Comparison of ENCODE assay signal across 12 cellular contexts in the genomic region with DNA sequence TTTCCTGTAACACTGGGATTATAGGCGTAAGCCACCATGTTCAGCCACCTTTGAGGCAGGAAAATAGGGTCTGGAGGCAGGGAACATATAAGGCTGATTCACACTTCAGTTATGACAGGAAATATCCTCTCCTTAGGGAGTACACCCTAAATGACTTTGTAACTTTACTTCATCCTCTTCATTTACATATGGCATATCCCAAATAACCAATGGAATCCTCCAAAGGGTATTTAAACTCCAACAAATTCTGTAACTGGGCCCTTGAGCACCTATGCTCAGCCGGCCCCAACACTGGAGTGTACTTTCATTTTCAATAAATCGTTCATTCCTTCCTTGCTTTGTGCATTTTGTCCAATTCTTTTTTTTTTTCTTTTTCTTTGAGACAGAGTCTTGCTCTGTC. TPM values are rescaled to one million over a fixed set of nuclear protein-coding genes. Genes with fewer than 3 reads are reported as not detected.
DNase-seq lines count a peak whose midpoint lies in the region; ATAC-seq, FAIRE-seq and TF ChIP-seq lines count a peak whose summit lies in the region.
"Had no signal": no experiment of that assay in that cellular context is flagged by ENCODE, and none has a peak within 500 bp of the region (broad histone marks: within the 10 kb centered on the region; RNA-seq: fewer than 3 reads in every experiment).

No MANE protein-coding gene starts in this region.

- WGBS in HepG2 (ENCODE audit: low lambda C conversion rate): 34% methylated on average over 3 of the region's 3 CpGs
- WGBS in right lobe of liver (ENCODE audit: insufficient coverage, low coverage, low lambda C conversion rate, missing lambda C conversion rate): 73% methylated on average over 2 of the region's 3 CpGs

- H3K4me1 Mint-ChIP-seq in glutamatergic neuron (ENCODE audit: low read depth, unreplicated experiment): peaks cover 19% of the 10 kb centered on the region

- no peaks in the 10 kb centered on the region for H3K36me3 Mint-ChIP-seq in glutamatergic neuron (ENCODE audit: unreplicated experiment)

- peaks cover 27% of the 10 kb centered on the region for H3K4me1 ChIP-seq in HepG2 (ENCODE audit: insufficient read depth, low read length)
- H3K4me1 ChIP-seq in right lobe of liver: peaks cover 0 to 16% (median 1%) of the 10 kb centered on the region in 4 donors
- peaks cover 12% of the 10 kb centered on the region for H3K4me1 ChIP-seq in Panc1 (ENCODE audit: control insufficient read depth, insufficient read depth, low read length)
- peaks cover 0 to 8% of the 10 kb centered on the region in 2 donors for H3K4me1 ChIP-seq in uterus

- no peak overlapping the region for H2AFZ ChIP-seq in HepG2 (ENCODE audit: low read length)

- FAIRE-seq in HepG2 (lab: Jason Lieb, UNC): no peak
- FAIRE-seq: D721Med had no signal

- TF ChIP-seq POLR2A in HepG2 (IDR thresholded peaks at IDR 0.05; ENCODE audit: insufficient read depth in 1 of 2, low read depth in 2 of 2, low read length in 2 of 2): no peak
- no peak for TF ChIP-seq POLR2A in right lobe of liver (IDR thresholded peaks at IDR 0.05)
- TF ChIP-seq POLR2A in uterus (IDR thresholded peaks at IDR 0.05): no peak

- TF ChIP-seq RAD21 in HepG2 (CRISPR knock-in tag; IDR thresholded peaks at IDR 0.05): no peak

- BruUV-seq in HepG2 (replicated peaks; lab: Mats Ljungman, UMichigan): no TSS peak
- BruUV-seq in Panc1 (replicated peaks; lab: Mats Ljungman, UMichigan): no TSS peak

- POLR2A ChIA-PET in HepG2 (lab: Yijun Ruan, JAX) (interaction anchor here (1.5 to 2.7 kb wide), 3 partner anchors 10 to 113 kb away, joined by 3 to 56 read pairs (median 4); partner anchors contain the start of genes RELA and RNASEH2C), Panc1 (lab: Charles Lee) (interaction anchor here (1.2 kb wide), 1 partner anchor 149 kb away, joined by 3 read pairs; no protein-coding TSS in a partner anchor)

- no peak overlapping the region for H3K27ac Mint-ChIP-seq in glutamatergic neuron (ENCODE audit: unreplicated experiment)

- H3K27ac ChIP-seq in HepG2 (ENCODE audit: extremely low read length, insufficient read depth, low read length) (no peak overlapping the region), right lobe of liver (no peak overlapping the region), Panc1 (ENCODE audit: low read length) (0 out of 2 replicates have a peak overlapping the region, but pooled peaks have one; percentile 1), uterus (peak overlapping the region; percentile 94 to 98), substantia nigra (ENCODE audit: low read depth, low read length, poor library complexity, severe bottlenecking) (no peak overlapping the region)

- peaks cover 17% of the 10 kb centered on the region for H3K9me3 Mint-ChIP-seq in glutamatergic neuron (ENCODE audit: unreplicated experiment)

- H3K27me3 Mint-ChIP-seq in glutamatergic neuron (ENCODE audit: unreplicated experiment): peaks cover 7% of the 10 kb centered on the region

- H3K27me3 ChIP-seq in HepG2 (ENCODE audit: control insufficient read depth in 1 of 2, insufficient read depth in 2 of 2, low read length in 2 of 2): no peaks in the 10 kb centered on the region; a peak in 1 of 5 replicates
- no peaks in the 10 kb centered on the region for H3K27me3 ChIP-seq in right lobe of liver
- H3K27me3 ChIP-seq in Panc1 (ENCODE audit: control insufficient read depth, insufficient read depth, low read length): 0 out of 2 replicates have a peak, but pooled peaks cover 2% of the 10 kb centered on the region
- no peaks in the 10 kb centered on the region for H3K27me3 ChIP-seq in uterus
- H3K27me3 ChIP-seq: heart left ventricle had no signal

- H3K4me3 ChIP-seq in HepG2 (replicated peaks in 1 of 3; ENCODE audit: insufficient read depth in 1 of 3, low read depth in 2 of 3, low read length in 3 of 3) (no peak overlapping the region), right lobe of liver (no peak overlapping the region), Panc1 (ENCODE audit: low read depth in 2 of 2, low read length in 2 of 2) (0 out of 4 replicates have a peak overlapping the region, but pooled peaks of 1 of the 2 experiments have one; percentile 84), uterus (no peak overlapping the region)
- H3K4me3 ChIP-seq: mucosa of descending colon had no signal

- in situ Hi-C loops in HepG2 (cut with HindIII; ENCODE audit: extremely low pct_ligation_motif_present, low pct_unique_long_range_greater_than_20kb) (loop anchor here (10.0 kb wide), 2 partner anchors 104 to 274 kb away; no protein-coding TSS in a partner anchor), Panc1 (cut with HindIII; ENCODE audit: low pct_unique_long_range_greater_than_20kb, low sequenced_read_pairs) (no loop called here)

- no peak for TF ChIP-seq CTCF in HepG2 (CRISPR knock-in tag; IDR thresholded peaks at IDR 0.05)
- TF ChIP-seq CTCF in right lobe of liver (IDR thresholded peaks at IDR 0.05): no peak
- TF ChIP-seq CTCF in Panc1 (IDR thresholded peaks at IDR 0.05): no peak
- TF ChIP-seq CTCF in glutamatergic neuron (IDR thresholded peaks at IDR 0.05; ENCODE audit: partially characterized antibody, unreplicated experiment): no peak
- no peak for TF ChIP-seq CTCF in uterus (IDR thresholded peaks at IDR 0.05)

- H3K79me2 ChIP-seq in HepG2 (ENCODE audit: insufficient read depth, low read length): peaks cover 5% of the 10 kb centered on the region

- TF ChIP-seq EP300 in HepG2 (IDR thresholded peaks at IDR 0.05; ENCODE audit: low read depth in 2 of 2, low read length in 2 of 2) (no peak), HepG2 (CRISPR knock-in tag; IDR thresholded peaks at IDR 0.05; ENCODE audit: borderline replicate concordance) (no peak)

- CTCF ChIA-PET in HepG2 (lab: Yijun Ruan, JAX; ENCODE audit: low intra/inter-chr PET ratio, low total read pairs): interaction anchor here (1.2 to 2.9 kb wide), 2 partner anchors 108 to 150 kb away, joined by 3 to 40 read pairs; partner anchors contain the start of gene MUS81
- CTCF ChIA-PET in Panc1 (lab: Charles Lee): no interaction called here

- peak overlapping the region; percentile 25; the same call in 1 of the 2 replicates for H3K4me2 ChIP-seq in HepG2 (ENCODE audit: low read depth, low read length)

- intact Hi-C loops in HepG2 (cut with micrococcal nuclease; ENCODE audit: unreplicated experiment) (no loop called here), right lobe of liver (cut with DNase I) (loop anchor here (5.0 to 10.0 kb wide), 2 partner anchors 104 to 107 kb away; no protein-coding TSS in a partner anchor), Panc1 (cut with micrococcal nuclease; ENCODE audit: unreplicated experiment) (loop anchor here (5.0 kb wide), 1 partner anchor 107 kb away; no protein-coding TSS in a partner anchor), uterus (cut with DNase I; ENCODE audit: low total_unique reads) (loop anchor here (5.0 kb wide), 1 partner anchor 107 kb away; no protein-coding TSS in a partner anchor)

- H3K9me3 ChIP-seq in HepG2 (ENCODE audit: low read length) (no peaks in the 10 kb centered on the region), right lobe of liver (no peaks in the 10 kb centered on the region), Panc1 (ENCODE audit: control insufficient read depth, insufficient read depth, low read depth, low read length) (no peaks in the 10 kb centered on the region), uterus (no peaks in the 10 kb centered on the region)
- H3K9me3 ChIP-seq: heart left ventricle, mucosa of descending colon had no signal

- no peaks in the 10 kb centered on the region for H4K20me1 ChIP-seq in HepG2 (ENCODE audit: insufficient read depth, low read length)

- H3K9ac ChIP-seq in HepG2 (ENCODE audit: insufficient read depth, low read depth, low read length): no peak overlapping the region

- ATAC-seq in HepG2 (no peak), right lobe of liver (no peak), Panc1 (no peak), HG03095 (IDR thresholded peaks at IDR 0.05; ENCODE audit: unreplicated experiment) (no peak)

- DNase-seq in HepG2 (ENCODE audit: low spot score) (no peak), right lobe of liver (no peak), Panc1 (ENCODE audit: low read depth, low spot score) (no peak), glutamatergic neuron (no peak), uterus (no peak), substantia nigra (lab: John Stamatoyannopoulos, UW) (no peak), NCI-H748 (lab: John Stamatoyannopoulos, UW; ENCODE audit: unreplicated experiment) (no peak)
- DNase-seq: cortex of kidney had no signal

- peak overlapping the region; percentile 63 for H3K4me3 Mint-ChIP-seq in glutamatergic neuron (ENCODE audit: unreplicated experiment)

- H3K36me3 ChIP-seq in HepG2 (replicated peaks in 1 of 2; ENCODE audit: control insufficient read depth in 1 of 2, insufficient read depth in 2 of 2, low read length in 2 of 2) (peaks cover 10 to 23% of the 10 kb centered on the region in 2 experiments), right lobe of liver (peaks cover 2 to 21% (median 12%) of the 10 kb centered on the region in 4 donors), Panc1 (ENCODE audit: control insufficient read depth, insufficient read depth, low read length) (peaks cover 13% of the 10 kb centered on the region; the same call in 1 of the 2 replicates), uterus (no peaks in the 10 kb centered on the region)

RNA-seq across cellular contexts. Expression of gene KAT5, which starts 1.6 kb away (rescaled TPM):
- total RNA-seq in HepG2 (2016; rRNA removed; fragmentation: Illumina TruSeq; extraction: Trizol) (45.4 and 48.3 TPM in 2 replicates), right lobe of liver (10 to 100 TPM; 17.8 to 30.4 (median 24.0) TPM), Panc1 (2021; ENCODE audit: unreplicated experiment) (84.2 TPM), glutamatergic neuron (ENCODE audit: unreplicated experiment) (71.3 TPM), uterus (100 to 1,000 TPM in 2 of 4 donors, 10 to 100 TPM in 2; 37.1 to 113 (median 81.5) TPM)
- total RNA-seq in HepG2 (2016; cell fraction: cytosol; rRNA removed; fragmentation: Illumina TruSeq; extraction: Trizol; ENCODE audit: low read depth): 8.5 and 8.6 TPM in 2 replicates
- total RNA-seq in HepG2 (2016; cell fraction: insoluble cytoplasmic fraction; rRNA removed; fragmentation: Illumina TruSeq; extraction: Trizol): 45.1 and 48.4 TPM in 2 replicates
- total RNA-seq in HepG2 (2016; cell fraction: membrane; rRNA removed; fragmentation: Illumina TruSeq; extraction: Trizol): 17.0 and 19.2 TPM in 2 replicates
- total RNA-seq in HepG2 (2016; cell fraction: nucleus; rRNA removed; fragmentation: Illumina TruSeq; extraction: Trizol): 28.1 and 30.8 TPM in 2 replicates
- polyA plus RNA-seq in HepG2 (2011; rRNA removed): 34.4 and 35.2 TPM in 2 replicates
- polyA plus RNA-seq in HepG2 (2011; cell fraction: cytosol; rRNA removed): 21.9 and 28.4 TPM in 2 replicates
- 53.3 and 53.6 TPM in 2 replicates for polyA plus RNA-seq in HepG2 (2011; cell fraction: nucleus; rRNA removed)
- 19.9 and 22.4 TPM in 2 replicates for polyA plus RNA-seq in HepG2 (2012)
- polyA plus RNA-seq in HepG2 (2016; cell fraction: cytosol; fragmentation: Illumina TruSeq; extraction: Trizol; ENCODE audit: low read depth): 5.2 and 5.8 TPM in 2 replicates
- polyA plus RNA-seq in HepG2 (2016; cell fraction: insoluble cytoplasmic fraction; fragmentation: Illumina TruSeq; extraction: Trizol; ENCODE audit: low read depth): 41.7 and 50.6 TPM in 2 replicates
- 9.1 and 12.0 TPM in 2 replicates for polyA plus RNA-seq in HepG2 (2016; cell fraction: membrane; fragmentation: Illumina TruSeq; extraction: Trizol; ENCODE audit: low read depth)
- polyA plus RNA-seq in HepG2 (2016; cell fraction: nucleus; fragmentation: Illumina TruSeq; extraction: Trizol; ENCODE audit: insufficient read depth, low read depth): 60.8 and 65.4 TPM in 2 replicates
- 78.3 and 126 TPM in 2 replicates for polyA minus RNA-seq in HepG2 (2011; rRNA and poly(A)+ RNA removed; ENCODE audit: low replicate concordance)
- 15.4 and 16.3 TPM in 2 replicates for polyA minus RNA-seq in HepG2 (2011; cell fraction: cytosol; rRNA and poly(A)+ RNA removed)
- polyA minus RNA-seq in HepG2 (2011; cell fraction: nucleus; rRNA and poly(A)+ RNA removed): 39.5 and 44.1 TPM in 2 replicates
- polyA plus RNA-seq in Panc1 (2012; ENCODE audit: insufficient read length): 74.1 TPM

RNA-seq across cellular contexts. Expression of gene RNASEH2C, which starts 10.2 kb away (rescaled TPM):
- total RNA-seq in HepG2 (2016; rRNA removed; fragmentation: Illumina TruSeq; extraction: Trizol): 50.9 and 65.1 TPM in 2 replicates
- total RNA-seq in HepG2 (2016; cell fraction: cytosol; rRNA removed; fragmentation: Illumina TruSeq; extraction: Trizol; ENCODE audit: low read depth): 57.6 and 60.3 TPM in 2 replicates
- 55.2 and 76.7 TPM in 2 replicates for total RNA-seq in HepG2 (2016; cell fraction: insoluble cytoplasmic fraction; rRNA removed; fragmentation: Illumina TruSeq; extraction: Trizol)
- total RNA-seq in HepG2 (2016; cell fraction: membrane; rRNA removed; fragmentation: Illumina TruSeq; extraction: Trizol): 36.0 and 40.9 TPM in 2 replicates
- total RNA-seq in HepG2 (2016; cell fraction: nucleus; rRNA removed; fragmentation: Illumina TruSeq; extraction: Trizol): 18.2 and 19.2 TPM in 2 replicates
- 24.6 and 27.4 TPM in 2 replicates for polyA plus RNA-seq in HepG2 (2011; rRNA removed)
- 34.9 and 55.1 TPM in 2 replicates for polyA plus RNA-seq in HepG2 (2011; cell fraction: cytosol; rRNA removed)
- 41.5 and 44.0 TPM in 2 replicates for polyA plus RNA-seq in HepG2 (2011; cell fraction: nucleus; rRNA removed)
- polyA plus RNA-seq in HepG2 (2012): 16.9 and 19.3 TPM in 2 replicates
- 53.8 and 60.7 TPM in 2 replicates for polyA plus RNA-seq in HepG2 (2016; cell fraction: cytosol; fragmentation: Illumina TruSeq; extraction: Trizol; ENCODE audit: low read depth)
- polyA plus RNA-seq in HepG2 (2016; cell fraction: insoluble cytoplasmic fraction; fragmentation: Illumina TruSeq; extraction: Trizol; ENCODE audit: low read depth): 53.3 and 62.7 TPM in 2 replicates
- 27.7 and 34.7 TPM in 2 replicates for polyA plus RNA-seq in HepG2 (2016; cell fraction: membrane; fragmentation: Illumina TruSeq; extraction: Trizol; ENCODE audit: low read depth)
- 35.1 and 36.6 TPM in 2 replicates for polyA plus RNA-seq in HepG2 (2016; cell fraction: nucleus; fragmentation: Illumina TruSeq; extraction: Trizol; ENCODE audit: insufficient read depth, low read depth)
- 9.1 and 31.0 TPM in 2 replicates for polyA minus RNA-seq in HepG2 (2011; rRNA and poly(A)+ RNA removed; ENCODE audit: low replicate concordance)
- 11.3 and 11.4 TPM in 2 replicates for polyA minus RNA-seq in HepG2 (2011; cell fraction: cytosol; rRNA and poly(A)+ RNA removed)
- 12.7 and 15.0 TPM in 2 replicates for polyA minus RNA-seq in HepG2 (2011; cell fraction: nucleus; rRNA and poly(A)+ RNA removed)
- total RNA-seq in right lobe of liver: 10 to 100 TPM; 16.8 to 39.1 (median 26.1) TPM
- total RNA-seq in Panc1 (2021; ENCODE audit: unreplicated experiment): 107 TPM
- 133 TPM for polyA plus RNA-seq in Panc1 (2012; ENCODE audit: insufficient read length)
- total RNA-seq in glutamatergic neuron (ENCODE audit: unreplicated experiment): 42.9 TPM
- total RNA-seq in uterus: 100 to 1,000 TPM in 1 of 4 donors, 10 to 100 TPM in 3; 35.2 to 107 (median 65.4) TPM

RNA-seq across cellular contexts. Expression of gene RELA, which starts 47.7 kb away (rescaled TPM):
- 18.7 and 21.4 TPM in 2 replicates for total RNA-seq in HepG2 (2016; rRNA removed; fragmentation: Illumina TruSeq; extraction: Trizol)
- total RNA-seq in HepG2 (2016; cell fraction: cytosol; rRNA removed; fragmentation: Illumina TruSeq; extraction: Trizol; ENCODE audit: low read depth): 13.2 and 15.2 TPM in 2 replicates
- 18.1 and 22.6 TPM in 2 replicates for total RNA-seq in HepG2 (2016; cell fraction: insoluble cytoplasmic fraction; rRNA removed; fragmentation: Illumina TruSeq; extraction: Trizol)
- 29.5 and 31.1 TPM in 2 replicates for total RNA-seq in HepG2 (2016; cell fraction: membrane; rRNA removed; fragmentation: Illumina TruSeq; extraction: Trizol)
- total RNA-seq in HepG2 (2016; cell fraction: nucleus; rRNA removed; fragmentation: Illumina TruSeq; extraction: Trizol): 22.2 and 24.4 TPM in 2 replicates
- polyA plus RNA-seq in HepG2 (2011; rRNA removed): 40.5 and 51.0 TPM in 2 replicates
- 17.1 and 18.5 TPM in 2 replicates for polyA plus RNA-seq in HepG2 (2011; cell fraction: cytosol; rRNA removed)
- polyA plus RNA-seq in HepG2 (2011; cell fraction: nucleus; rRNA removed): 130 and 135 TPM in 2 replicates
- 35.3 and 47.6 TPM in 2 replicates for polyA plus RNA-seq in HepG2 (2012)
- 18.5 and 18.9 TPM in 2 replicates for polyA plus RNA-seq in HepG2 (2016; cell fraction: cytosol; fragmentation: Illumina TruSeq; extraction: Trizol; ENCODE audit: low read depth)
- 29.6 and 39.8 TPM in 2 replicates for polyA plus RNA-seq in HepG2 (2016; cell fraction: insoluble cytoplasmic fraction; fragmentation: Illumina TruSeq; extraction: Trizol; ENCODE audit: low read depth)
- 31.6 and 34.3 TPM in 2 replicates for polyA plus RNA-seq in HepG2 (2016; cell fraction: membrane; fragmentation: Illumina TruSeq; extraction: Trizol; ENCODE audit: low read depth)
- 67.4 and 71.3 TPM in 2 replicates for polyA plus RNA-seq in HepG2 (2016; cell fraction: nucleus; fragmentation: Illumina TruSeq; extraction: Trizol; ENCODE audit: insufficient read depth, low read depth)
- 44.8 and 56.8 TPM in 2 replicates for polyA minus RNA-seq in HepG2 (2011; rRNA and poly(A)+ RNA removed; ENCODE audit: low replicate concordance)
- 19.2 and 21.1 TPM in 2 replicates for polyA minus RNA-seq in HepG2 (2011; cell fraction: cytosol; rRNA and poly(A)+ RNA removed)
- 31.7 and 34.9 TPM in 2 replicates for polyA minus RNA-seq in HepG2 (2011; cell fraction: nucleus; rRNA and poly(A)+ RNA removed)
- total RNA-seq in right lobe of liver: 10 to 100 TPM; 27.8 to 51.1 (median 41.9) TPM
- total RNA-seq in Panc1 (2021; ENCODE audit: unreplicated experiment): 141 TPM
- 178 TPM for polyA plus RNA-seq in Panc1 (2012; ENCODE audit: insufficient read length)
- 61.2 TPM for total RNA-seq in glutamatergic neuron (ENCODE audit: unreplicated experiment)
- 10 to 100 TPM in 3 of 4 donors, 1 to 10 TPM in 1; 6.7 to 97.1 (median 36.5) TPM for total RNA-seq in uterus

Comparison
In these comparisons a context has a peak if more than half of its experiments do, and no peak if none do; other contexts are left out.
1. H3K27ac ChIP-seq: peak in Panc1 (single experiment) and uterus (2 of 2); none in HepG2 (single experiment), right lobe of liver (0 of 3) and substantia nigra (single experiment).